ENCODE assay signal across 8 cellular contexts in genomic region chr19:3760871-3761361, GRCh38. TPM values are rescaled to one million over a fixed set of nuclear protein-coding genes. Genes with fewer than 3 reads are reported as not detected.
A peak's percentile ranks its signal among the peaks of the same experiment; 100 is the strongest.
DNase-seq lines count a peak whose midpoint lies in the region; ATAC-seq and TF ChIP-seq lines count a peak whose summit lies in the region.

No MANE protein-coding gene starts in this region.

- H3K9me3 ChIP-seq in upper lobe of right lung, result no peaks in the 10 kb centered on the region

- H3K4me1 ChIP-seq in upper lobe of right lung, result peaks cover 35% of the 10 kb centered on the region

- TF ChIP-seq CTCF in 22Rv1 (IDR thresholded peaks at IDR 0.05) (no peak), HL-60 (IDR thresholded peaks at IDR 0.05; ENCODE audit: insufficient read depth, low read length) (no peak), astrocyte of the spinal cord (IDR thresholded peaks at IDR 0.05; ENCODE audit: low read depth, low read length) (no peak), upper lobe of right lung (IDR thresholded peaks at IDR 0.05) (no peak)

- peak in 1 of 2 experiments; percentile 1 for DNase-seq in HL-60 (ENCODE audit: low read depth in 1 of 2, low spot score in 1 of 2)
- no peak for DNase-seq in astrocyte of the spinal cord (ENCODE audit: low read depth, low spot score)
- peak; percentile 16 for DNase-seq in medulla oblongata (ENCODE audit: extremely low spot score)
- no peak for DNase-seq in upper lobe of right lung
- no peak for DNase-seq in hippocampal formation (lab: John Stamatoyannopoulos, UW)
- no peak for DNase-seq in activated CD8-positive, alpha-beta memory T cell treated with anti-CD3 and anti-CD28 coated beads, Interleukin-2, amount 50 U/mL, for 48 hours

- H3K4me3 ChIP-seq in HL-60 (replicated peaks; ENCODE audit: insufficient read depth, low read length) (peak overlapping the region; percentile 71), astrocyte of the spinal cord (ENCODE audit: low read depth, low read length) (peak overlapping the region; percentile 95), upper lobe of right lung (peak overlapping the region; percentile 97)

- H3K27ac ChIP-seq in 22Rv1 (peak overlapping the region; percentile 92), HL-60 (replicated peaks) (peak overlapping the region; percentile 97), upper lobe of right lung (peak overlapping the region; percentile 99)

- in situ Hi-C loops in astrocyte of the spinal cord (cut with HindIII; ENCODE audit: low sequenced_read_pairs), result no loop called here

- no peaks in the 10 kb centered on the region for H3K27me3 ChIP-seq in HL-60 (ENCODE audit: insufficient read depth, poor library complexity, severe bottlenecking)
- no peaks in the 10 kb centered on the region for H3K27me3 ChIP-seq in upper lobe of right lung

- intact Hi-C loops in upper lobe of right lung (cut with DNase I), result no loop called here

- ATAC-seq in upper lobe of right lung (no peak), HG03520 (IDR thresholded peaks at IDR 0.05; ENCODE audit: unreplicated experiment) (no peak)

- peaks cover 18% of the 10 kb centered on the region for H3K36me3 ChIP-seq in upper lobe of right lung

RNA-seq across cellular contexts. Expression of gene APBA3, which starts 0.6 kb away (rescaled TPM):
- total RNA-seq in upper lobe of right lung, result 21.9 TPM

RNA-seq across cellular contexts. Expression of gene MRPL54, which starts 1.6 kb away (rescaled TPM):
- 59.7 TPM for total RNA-seq in upper lobe of right lung

RNA-seq across cellular contexts. Expression of gene RAX2, which starts 11.1 kb away (rescaled TPM):
- total RNA-seq in upper lobe of right lung, result not detected

RNA-seq across cellular contexts. Expression of gene MATK, which starts 25.3 kb away (rescaled TPM):
- 22.6 TPM for total RNA-seq in upper lobe of right lung

RNA-seq across cellular contexts. Expression of gene TJP3, which starts 52.7 kb away (rescaled TPM):
- total RNA-seq in upper lobe of right lung, result 23.0 TPM
